Comparison of ENCODE assay signal across 8 cellular contexts in the genomic region with DNA sequence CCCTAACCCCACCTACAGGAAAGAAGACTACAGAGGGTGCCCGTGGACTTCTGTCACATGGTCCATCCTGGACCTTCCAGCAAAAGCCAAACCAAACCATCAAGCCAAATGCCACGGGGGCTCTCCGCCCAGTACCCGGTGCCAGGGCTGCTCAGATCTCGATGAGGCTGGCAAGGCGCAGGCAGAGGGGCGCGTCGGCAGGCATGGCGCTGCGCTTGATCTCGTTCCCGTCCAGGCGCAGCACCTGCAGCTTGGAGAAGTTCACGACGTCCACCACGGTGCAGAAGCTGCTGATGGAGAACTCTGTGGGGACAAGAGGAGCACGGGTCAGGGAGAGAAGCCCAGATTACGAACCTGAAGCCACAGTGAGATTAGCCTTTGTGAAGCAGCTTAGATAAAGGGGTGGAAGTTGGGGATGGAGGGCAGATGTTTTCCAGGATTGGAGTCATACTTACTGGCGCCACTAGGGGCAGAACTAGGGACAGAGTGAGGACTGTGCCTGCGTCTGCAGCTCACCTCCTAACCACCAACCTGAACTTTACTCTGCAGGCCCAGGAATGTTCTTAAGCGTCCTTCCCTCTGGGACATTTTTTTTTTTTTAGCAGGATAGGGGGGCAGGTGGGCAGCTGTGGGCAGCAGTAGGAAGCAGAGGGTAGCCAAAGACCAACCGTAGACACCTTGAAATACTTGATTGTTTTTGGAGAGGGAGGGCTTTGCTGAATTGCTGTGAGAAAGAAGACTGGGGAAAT. TPM values are rescaled to one million over a fixed set of nuclear protein-coding genes. Genes with fewer than 3 reads are reported as not detected.
A peak's percentile ranks its signal among the peaks of the same experiment; 100 is the strongest.
DNase-seq lines count a peak whose midpoint lies in the region; ATAC-seq and TF ChIP-seq lines count a peak whose summit lies in the region.

No MANE protein-coding gene starts in this region.

- H3K4me1 Mint-ChIP-seq in endodermal cell (peaks cover 45% of the 10 kb centered on the region), naive B cell (peaks cover 21 to 40% (median 26%) of the 10 kb centered on the region in 3 donors)

- H3K4me3 Mint-ChIP-seq in endodermal cell (no peak overlapping the region), naive B cell (peak overlapping the region in 3 of 8 donors; percentile 47 to 73 (median 61))

- WGBS in endodermal cell (ENCODE audit: insufficient coverage in 1 of 2, insufficient read length in 1 of 2), 2 experiments: 71 to 79% methylated on average over 19 to 23 of the region's 23 CpGs

- peaks cover 15% of the 10 kb centered on the region for H3K4me1 ChIP-seq in endodermal cell (ENCODE audit: control insufficient read depth, insufficient read depth, low read length)

- H3K9me3 Mint-ChIP-seq in endodermal cell (no peaks in the 10 kb centered on the region), naive B cell (no peaks in the 10 kb centered on the region)

- in situ Hi-C loops in GM13977 (cut with MboI; ENCODE audit: low pct_unique_long_range_greater_than_20kb, low sequenced_read_pairs, unreplicated experiment): loop anchor here (10.0 kb wide), 1 partner anchor 142 kb away; no protein-coding TSS in a partner anchor

- no peaks in the 10 kb centered on the region for H3K36me3 ChIP-seq in endodermal cell (ENCODE audit: control insufficient read depth, insufficient read depth, low read length)

- peaks cover 11% of the 10 kb centered on the region for H3K27me3 ChIP-seq in endodermal cell (ENCODE audit: control insufficient read depth, insufficient read depth, low read length, poor library complexity, severe bottlenecking)

- no peak overlapping the region for H3K27ac ChIP-seq in endodermal cell (ENCODE audit: low read depth, low read length)

- H3K4me3 ChIP-seq in AG09309 (ENCODE audit: control insufficient read depth, low read depth, low read length) (no peak overlapping the region), endodermal cell (ENCODE audit: low read length) (no peak overlapping the region)

- H3K27me3 Mint-ChIP-seq in endodermal cell (ENCODE audit: insufficient read depth) (no peaks in the 10 kb centered on the region), naive B cell (peaks cover 5 to 46% (median 10%) of the 10 kb centered on the region in 3 donors)

- TF ChIP-seq CTCF in AG09309 (IDR thresholded peaks at IDR 0.05; ENCODE audit: control insufficient read depth, insufficient read depth, low read depth, low read length, missing control alignments) (peak; percentile 80), GM13977 (IDR thresholded peaks at IDR 0.05; ENCODE audit: extremely low read depth, insufficient read depth, missing control alignments) (peak; percentile 73), endodermal cell (conservative IDR thresholded peaks at IDR 0.05) (peak; percentile 82)

- H3K9me3 ChIP-seq in endodermal cell (ENCODE audit: control insufficient read depth, low read length): no peaks in the 10 kb centered on the region

- H3K36me3 Mint-ChIP-seq in endodermal cell (ENCODE audit: low read depth) (no peaks in the 10 kb centered on the region), naive B cell (no peaks in the 10 kb centered on the region)

- ATAC-seq in naive B cell (ENCODE audit: low read depth in 2 of 2) (peak; percentile 39 to 66), HG02763 (IDR thresholded peaks at IDR 0.05; ENCODE audit: unreplicated experiment) (no peak)

- H3K9ac ChIP-seq in endodermal cell (ENCODE audit: extremely low read depth, low read length, poor library complexity, severe bottlenecking): no peak overlapping the region

- H3K27ac Mint-ChIP-seq in endodermal cell: peak overlapping the region; percentile 72
- H3K27ac Mint-ChIP-seq in naive B cell: peak overlapping the region in 1 of 6 donors; percentile 76

- DNase-seq in AG09309 (ENCODE audit: low read depth): no peak
- DNase-seq in GM13977 (ENCODE audit: low spot score): peak; percentile 69
- peak; percentile 49 for DNase-seq in NCI-H2171 treated with DMSO at 0.1 percent for 48 hours (lab: John Stamatoyannopoulos, UW)
- DNase-seq in activated CD4-positive, alpha-beta T cell treated with anti-CD3 and anti-CD28 coated beads, Interleukin-2, amount 50 U/mL, for 4 hours: peak; percentile 32 to 43
- peak; percentile 94 for DNase-seq in endodermal cell
- DNase-seq in naive B cell: peak; percentile 41
- DNase-seq in GOT3 (lab: John Stamatoyannopoulos, UW): no peak

RNA-seq across cellular contexts. Expression of a gene that starts 8.6 kb away (rescaled TPM):
- total RNA-seq in endodermal cell: 1 to 10 TPM; 2.9 to 4.8 TPM
- polyA plus RNA-seq in endodermal cell (2013, experiment 1 of 2): 2.4 TPM
- polyA plus RNA-seq in endodermal cell (2013, experiment 2 of 2): 1.4 TPM
- not detected for polyA plus RNA-seq in naive B cell (ENCODE audit: low read depth in 6 of 6)

RNA-seq across cellular contexts. Expression of a gene that starts 37.0 kb away (rescaled TPM):
- 10 to 100 TPM; 49.8 to 54.6 TPM for total RNA-seq in endodermal cell
- 73.2 TPM for polyA plus RNA-seq in endodermal cell (2013, experiment 1 of 2)
- polyA plus RNA-seq in endodermal cell (2013, experiment 2 of 2): 77.5 TPM
- polyA plus RNA-seq in naive B cell (ENCODE audit: low read depth in 6 of 6): 100 to 1,000 TPM; 315 to 687 (median 417) TPM

Comparison
In these comparisons a context has a peak if more than half of its experiments do, and no peak if none do; other contexts are left out.
1. DNase-seq: peak in GM13977 (single experiment), NCI-H2171 treated with DMSO at 0.1 percent for 48 hours (single experiment), activated CD4-positive, alpha-beta T cell treated with anti-CD3 and anti-CD28 coated beads, Interleukin-2, amount 50 U/mL, for 4 hours (2 of 2), endodermal cell (single experiment) and naive B cell (single experiment); none in AG09309 (single experiment) and GOT3 (single experiment).
2. Peak in every context shown above with its lines, with median percentiles within 50 percentile points of each other: CTCF ChIP-seq.